Comparison of ENCODE assay signal across 21 cellular contexts in the genomic region with DNA sequence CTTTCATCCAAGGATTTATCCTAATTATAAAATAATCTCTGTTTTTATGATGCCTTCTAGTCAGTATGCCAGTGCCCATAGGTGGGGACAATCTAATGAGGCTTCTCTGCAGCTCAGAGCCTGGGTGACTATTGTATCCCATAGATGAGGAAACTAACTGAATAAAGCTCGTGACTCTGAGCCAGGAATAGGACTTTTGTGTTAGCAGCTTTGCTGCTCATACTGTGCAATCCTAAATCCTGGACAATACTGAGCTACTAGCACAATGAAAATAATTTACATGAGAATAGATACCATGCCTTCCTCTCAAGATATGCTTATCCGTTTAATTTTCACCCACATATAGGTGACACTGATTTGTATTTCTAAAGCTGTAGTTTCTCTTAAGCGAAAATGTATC.
DNase-seq lines count a peak whose midpoint lies in the region; FAIRE-seq and TF ChIP-seq lines count a peak whose summit lies in the region.
"Had no signal": no experiment of that assay in that cellular context is flagged by ENCODE, and none has a peak within 500 bp of the region (broad histone marks: within the 10 kb centered on the region; RNA-seq: fewer than 3 reads in every experiment).

No MANE protein-coding gene starts in this region.

- no peaks in the 10 kb centered on the region for H3K36me3 ChIP-seq in HAP-1 (replicated peaks)
- no peaks in the 10 kb centered on the region for H3K36me3 ChIP-seq in keratinocyte (ENCODE audit: control insufficient read depth in 2 of 2, extremely low read depth in 1 of 2, insufficient read depth in 2 of 2, low read length in 2 of 2)
- H3K36me3 ChIP-seq in neuronal stem cell (replicated peaks in 1 of 2; ENCODE audit: control insufficient read depth in 2 of 2, insufficient read depth in 2 of 2, low read length in 2 of 2): no peaks in the 10 kb centered on the region
- H3K36me3 ChIP-seq: BLaER1 treated with 17β-estradiol and CSF1 and Interleukin-3, amounts not matched to agents 10 nM and 100 nM; Peyer's patch; SJCRH30 had no signal

- H3K9me3 ChIP-seq in HAP-1 (no peaks in the 10 kb centered on the region), keratinocyte (ENCODE audit: control insufficient read depth, low read depth, low read length) (no peaks in the 10 kb centered on the region), neuronal stem cell (replicated peaks in 1 of 2; ENCODE audit: control insufficient read depth in 2 of 2, insufficient read depth in 1 of 2, low read depth in 1 of 2, low read length in 2 of 2) (no peaks in the 10 kb centered on the region)
- H3K9me3 ChIP-seq: BLaER1 treated with 17β-estradiol and CSF1 and Interleukin-3, amounts not matched to agents 10 nM and 100 nM; Caco-2; Peyer's patch; SJCRH30 had no signal

- H4K8ac ChIP-seq in neuronal stem cell (ENCODE audit: low read depth, low read length): no peak overlapping the region

- H3K79me1 ChIP-seq in neuronal stem cell (ENCODE audit: low read depth, low read length): no peaks in the 10 kb centered on the region

- no peak overlapping the region for H2BK15ac ChIP-seq in neuronal stem cell (ENCODE audit: low read length)

- peaks cover 56% of the 10 kb centered on the region for H3K4me1 Mint-ChIP-seq in brain
- H3K4me1 Mint-ChIP-seq: CD4-positive, alpha-beta memory T cell had no signal

- peak overlapping the region in 4 of 5 experiments; percentile 3 to 94 (median 66) for H3K27ac Mint-ChIP-seq in brain
- H3K27ac Mint-ChIP-seq: CD4-positive, alpha-beta memory T cell had no signal

- TF ChIP-seq CTCF in brain (conservative IDR thresholded peaks at IDR 0.05) (no peak), keratinocyte (optimal IDR thresholded peaks at IDR 0.05 in 1 of 3, IDR thresholded peaks at IDR 0.05 in 1 of 3, conservative IDR thresholded peaks at IDR 0.05 in 1 of 3; ENCODE audit: extremely low read depth in 1 of 3, insufficient read depth in 2 of 3, low read length in 3 of 3) (no peak)

- no CpG with 5 or more reads among the region's 3 CpGs for WGBS in neuronal stem cell (ENCODE audit: extremely low coverage in 2 of 2, insufficient read length in 2 of 2, insufficient replicate concordance in 1 of 2), 2 donors

- H2AK5ac ChIP-seq in neuronal stem cell (ENCODE audit: low read depth, low read length): no peak overlapping the region

- H3K4me3 ChIP-seq in HAP-1 (no peak overlapping the region), keratinocyte (ENCODE audit: control insufficient read depth in 2 of 3, extremely low read depth in 1 of 3, insufficient read depth in 2 of 3, low read depth in 1 of 3, low read length in 3 of 3) (no peak overlapping the region), neuronal stem cell (ENCODE audit: low read length in 2 of 2) (no peak overlapping the region)
- H3K4me3 ChIP-seq: BLaER1 treated with 17β-estradiol and CSF1 and Interleukin-3, amounts not matched to agents 10 nM and 100 nM; GM12878; GM23248; Peyer's patch; SJCRH30 had no signal

- no peak overlapping the region for H2BK120ac ChIP-seq in neuronal stem cell (ENCODE audit: low read depth, low read length)

- H3K79me2 ChIP-seq in keratinocyte (ENCODE audit: control insufficient read depth, insufficient read depth, low read length): no peaks in the 10 kb centered on the region

- H3K27ac ChIP-seq in keratinocyte (ENCODE audit: control insufficient read depth, insufficient read depth, low read length) (no peak overlapping the region), neuronal stem cell (replicated peaks; ENCODE audit: low read length) (no peak overlapping the region)
- H3K27ac ChIP-seq: BLaER1 treated with 17β-estradiol and CSF1 and Interleukin-3, amounts not matched to agents 10 nM and 100 nM; GM23248; Peyer's patch; SJCRH30 had no signal

- no peaks in the 10 kb centered on the region for H3K36me3 Mint-ChIP-seq in brain
- H3K36me3 Mint-ChIP-seq: CD4-positive, alpha-beta memory T cell had no signal

- peak overlapping the region in 1 of 5 experiments; percentile 53 for H3K4me3 Mint-ChIP-seq in brain
- H3K4me3 Mint-ChIP-seq: CD4-positive, alpha-beta memory T cell had no signal

- dilution Hi-C loops in keratinocyte (cut with MboI; ENCODE audit: extremely low pct_ligation_motif_present, low sequenced_read_pairs): no loop called here

- H4K20me1 ChIP-seq in keratinocyte (ENCODE audit: control insufficient read depth, extremely low read depth, insufficient read depth, low read length): no peaks in the 10 kb centered on the region
- H4K20me1 ChIP-seq: BLaER1 treated with 17β-estradiol and CSF1 and Interleukin-3, amounts not matched to agents 10 nM and 100 nM had no signal

- FAIRE-seq in keratinocyte (lab: Jason Lieb, UNC): peak; percentile 43
- FAIRE-seq: GM12878 had no signal

- H3K27me3 ChIP-seq in HAP-1 (ENCODE audit: low read depth): no peaks in the 10 kb centered on the region
- no peaks in the 10 kb centered on the region for H3K27me3 ChIP-seq in keratinocyte (ENCODE audit: control insufficient read depth, extremely low read depth, insufficient read depth, low read length)
- no peaks in the 10 kb centered on the region for H3K27me3 ChIP-seq in neuronal stem cell (ENCODE audit: control insufficient read depth in 3 of 3, insufficient read depth in 3 of 3, low read depth in 1 of 3, low read length in 3 of 3)
- H3K27me3 ChIP-seq: BLaER1 treated with 17β-estradiol and CSF1 and Interleukin-3, amounts not matched to agents 10 nM and 100 nM; Peyer's patch; SJCRH30 had no signal

- peaks cover 0 to 5% (median 0%) of the 10 kb centered on the region in 5 experiments for H3K9me3 Mint-ChIP-seq in brain

- H2AFZ ChIP-seq in keratinocyte (ENCODE audit: control insufficient read depth, low read length) (no peak overlapping the region), neuronal stem cell (ENCODE audit: low read length) (peak overlapping the region; percentile 27)
- H2AFZ ChIP-seq: GM23248 had no signal

- no peak overlapping the region for H3K4ac ChIP-seq in neuronal stem cell (ENCODE audit: low read length)

- no peaks in the 10 kb centered on the region for H3K27me3 Mint-ChIP-seq in brain

- no peak overlapping the region for H4K91ac ChIP-seq in neuronal stem cell (ENCODE audit: low read depth, low read length, poor library complexity)

- no peak overlapping the region for H2BK5ac ChIP-seq in neuronal stem cell (ENCODE audit: low read length)

- no peak overlapping the region for H3K14ac ChIP-seq in neuronal stem cell (ENCODE audit: low read length)

- H2BK12ac ChIP-seq in neuronal stem cell (ENCODE audit: low read length): no peak overlapping the region

- H3K4me1 ChIP-seq in HAP-1 (peaks cover 9% of the 10 kb centered on the region), keratinocyte (ENCODE audit: control insufficient read depth, extremely low read depth, insufficient read depth, low read length) (no peaks in the 10 kb centered on the region), neuronal stem cell (ENCODE audit: control insufficient read depth in 2 of 2, insufficient read depth in 1 of 2, low read depth in 1 of 2, low read length in 2 of 2) (peaks cover 3 to 23% of the 10 kb centered on the region in 2 donors)
- H3K4me1 ChIP-seq: BLaER1 treated with 17β-estradiol and CSF1 and Interleukin-3, amounts not matched to agents 10 nM and 100 nM; Peyer's patch had no signal

- no peak overlapping the region for H3K18ac ChIP-seq in neuronal stem cell (ENCODE audit: low read length)

- no peak overlapping the region for H3K23ac ChIP-seq in neuronal stem cell (ENCODE audit: low read depth, low read length, poor library complexity)

- DNase-seq in HAP-1 (ENCODE audit: low spot score in 2 of 2): peak; percentile 44 to 89
- no peak for DNase-seq in keratinocyte (ENCODE audit: low read depth, low spot score)
- DNase-seq in neuronal stem cell (ENCODE audit: low spot score): peak; percentile 39
- no peak for DNase-seq in cerebellar cortex (ENCODE audit: low spot score)
- DNase-seq in SW 1271 (lab: John Stamatoyannopoulos, UW): no peak
- DNase-seq in KG1 (lab: John Stamatoyannopoulos, UW): no peak
- DNase-seq: Caco-2; CD4-positive, alpha-beta memory T cell; DMS 273 treated with DMSO at 0.1 percent for 48 hours; DMS79 treated with DMSO at 0.1 percent for 48 hours; NCI-H1694; NCI-H2107; NCI-H2227 treated with DMSO at 0.1 percent for 48 hours; NCI-H524; NCI-H82; Peyer's patch had no signal

- H3K9ac ChIP-seq in keratinocyte (ENCODE audit: control insufficient read depth, extremely low read depth, insufficient read depth, low read length): no peak overlapping the region
- H3K9ac ChIP-seq in neuronal stem cell (ENCODE audit: low read depth, low read length, poor library complexity): no peak overlapping the region
- H3K9ac ChIP-seq: BLaER1 treated with 17β-estradiol and CSF1 and Interleukin-3, amounts not matched to agents 10 nM and 100 nM; GM23248 had no signal

- in situ Hi-C loops in HAP-1 (cut with MboI; ENCODE audit: low sequenced_read_pairs): no loop called here

- H3K9me1 ChIP-seq in keratinocyte (ENCODE audit: control insufficient read depth, extremely low read depth, insufficient read depth, low read length): no peaks in the 10 kb centered on the region

- H3K4me2 ChIP-seq in keratinocyte (ENCODE audit: control insufficient read depth, extremely low read depth, insufficient read depth, low read depth, low read length) (no peak overlapping the region), neuronal stem cell (ENCODE audit: insufficient read depth, low read length, poor library complexity, severe bottlenecking) (no peak overlapping the region)
- H3K4me2 ChIP-seq: BLaER1 treated with 17β-estradiol and CSF1 and Interleukin-3, amounts not matched to agents 10 nM and 100 nM had no signal

Comparison
In these comparisons a context has a peak if more than half of its experiments do, and no peak if none do; other contexts are left out.
1. DNase-seq: peak in HAP-1 (2 of 2) and neuronal stem cell (single experiment); none in keratinocyte (single experiment), cerebellar cortex (single experiment), SW 1271 (0 of 2) and KG1 (single experiment).